8 cellular contexts compared by ENCODE assay signal in the genomic region with DNA sequence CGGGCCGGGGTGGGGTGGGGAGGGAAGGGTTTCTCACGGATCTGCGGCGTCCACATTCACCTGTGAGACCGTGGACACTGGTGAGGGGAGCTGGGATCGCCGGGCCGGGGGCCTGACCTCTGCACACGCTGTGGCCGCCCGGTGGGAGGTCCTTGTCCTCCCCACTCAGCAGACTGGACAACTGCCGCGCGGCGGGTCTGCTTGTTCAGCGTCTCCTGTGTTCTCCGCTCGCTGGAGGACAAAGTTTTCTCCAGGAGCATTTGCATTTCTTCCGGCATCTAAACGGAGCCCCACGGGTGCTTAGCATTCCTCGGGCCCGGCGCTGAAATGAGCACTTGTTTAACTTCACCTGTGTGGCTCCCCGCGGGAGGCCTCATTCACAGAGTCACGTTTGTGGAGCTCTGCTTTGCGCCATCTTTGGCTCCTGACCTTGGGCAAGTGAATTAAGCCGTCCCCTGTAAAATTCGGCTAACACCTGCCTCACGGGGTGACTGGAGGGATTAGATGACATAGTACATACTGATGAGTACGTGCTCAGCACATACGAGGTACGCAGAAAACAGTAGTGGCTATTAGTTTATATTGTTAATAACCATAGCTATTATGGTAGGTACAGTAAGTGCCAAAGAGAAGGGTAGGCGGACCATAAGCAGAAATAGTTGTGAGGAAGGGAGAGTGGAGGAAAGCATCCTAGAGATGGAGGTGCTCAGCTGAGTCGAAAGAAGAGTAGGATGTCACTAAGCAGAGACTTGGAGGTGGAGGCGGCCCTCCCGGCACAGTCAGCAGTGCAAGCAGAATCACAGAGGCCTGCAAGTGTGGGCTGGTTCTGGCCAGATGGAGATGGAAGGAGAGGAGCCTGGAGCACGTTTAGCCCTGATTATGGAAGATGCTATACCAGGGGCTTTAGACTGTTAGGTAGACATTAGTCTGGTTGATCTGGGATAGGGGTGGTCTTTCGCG. TPM values are rescaled to one million over a fixed set of nuclear protein-coding genes. Genes with fewer than 3 reads are reported as not detected.
DNase-seq lines count a peak whose midpoint lies in the region; ATAC-seq lines count a peak whose summit lies in the region.

No MANE protein-coding gene starts in this region.

- H2BK120ac ChIP-seq in trophoblast cell (ENCODE audit: insufficient read depth, low read length, poor library complexity) = no peak overlapping the region

- peak overlapping the region; percentile 61 for H3K27ac ChIP-seq in trophoblast cell (ENCODE audit: low read depth, low read length)

- peak overlapping the region; percentile 93 for H3K9ac ChIP-seq in trophoblast cell (ENCODE audit: low read length)

- ATAC-seq in HG03066 (IDR thresholded peaks at IDR 0.05; ENCODE audit: low read depth, unreplicated experiment) (peak; percentile 6), GM21529 (IDR thresholded peaks at IDR 0.05; ENCODE audit: unreplicated experiment) (no peak), HG02840 (IDR thresholded peaks at IDR 0.05; ENCODE audit: low FRiP score, unreplicated experiment) (no peak)

- H3K23ac ChIP-seq in trophoblast cell (ENCODE audit: low read length) = no peak overlapping the region

- H3K4me2 ChIP-seq in trophoblast cell (ENCODE audit: low read length) = peak overlapping the region; percentile 90

- peak overlapping the region; percentile 83 for H3K14ac ChIP-seq in trophoblast cell (ENCODE audit: low read length)

- H3K9me3 ChIP-seq in trophoblast cell (ENCODE audit: insufficient read depth, low read depth, low read length) = no peaks in the 10 kb centered on the region

- H3K79me2 ChIP-seq in trophoblast cell (ENCODE audit: control insufficient read depth, insufficient read depth, low read length, poor library complexity) = peaks cover 13% of the 10 kb centered on the region

- intact Hi-C loops in head of caudate nucleus (cut with DNase I) = loop anchor here (10.0 kb wide), 1 partner anchor 342 kb away; no protein-coding TSS in a partner anchor

- peak overlapping the region; percentile 55 for H4K12ac ChIP-seq in trophoblast cell (ENCODE audit: low read depth, low read length)

- no peaks in the 10 kb centered on the region for H3K27me3 ChIP-seq in trophoblast cell (ENCODE audit: insufficient read depth, low read length)

- H4K8ac ChIP-seq in trophoblast cell (ENCODE audit: low read depth, low read length) = peak overlapping the region; percentile 94

- H3K4ac ChIP-seq in trophoblast cell (ENCODE audit: low read depth, low read length) = peak overlapping the region; percentile 89

- H2BK12ac ChIP-seq in trophoblast cell (ENCODE audit: low read length) = no peak overlapping the region

- WGBS in trophoblast cell (ENCODE audit: extremely low coverage, insufficient coverage, insufficient read length) = no CpG with 5 or more reads among the region's 42 CpGs

- peak overlapping the region; percentile 89 for H2AFZ ChIP-seq in trophoblast cell (ENCODE audit: insufficient read depth, low read length, poor library complexity)

- no peak overlapping the region for H2AK5ac ChIP-seq in trophoblast cell (ENCODE audit: low read length)

- H3K36me3 ChIP-seq in trophoblast cell (ENCODE audit: control insufficient read depth in 1 of 2, insufficient read depth in 2 of 2, low read length in 2 of 2) = peaks cover 32 to 43% of the 10 kb centered on the region in 2 experiments

- peak overlapping the region; percentile 93 for H4K91ac ChIP-seq in trophoblast cell (ENCODE audit: low read depth, low read length)

- peak overlapping the region; percentile 47 for H3K18ac ChIP-seq in trophoblast cell (ENCODE audit: low read length)

- peak overlapping the region; percentile 35 for H2BK5ac ChIP-seq in trophoblast cell (ENCODE audit: low read depth, low read length, poor library complexity)

- peak overlapping the region; percentile 83 for H3K4me3 ChIP-seq in trophoblast cell (ENCODE audit: low read depth, low read length)

- H3K79me1 ChIP-seq in trophoblast cell (ENCODE audit: low read length) = peaks cover 11% of the 10 kb centered on the region

- H3K4me1 ChIP-seq in trophoblast cell (ENCODE audit: control insufficient read depth in 1 of 2, insufficient read depth in 2 of 2, low read length in 2 of 2) = peaks cover 6 to 7% of the 10 kb centered on the region in 2 experiments

- DNase-seq in ELR (ENCODE audit: low read depth) = peak; percentile 44
- DNase-seq in activated CD8-positive, alpha-beta memory T cell treated with anti-CD3 and anti-CD28 coated beads, Interleukin-2, amount 50 U/mL, for 48 hours = peak; percentile 62
- DNase-seq in head of caudate nucleus = peak in 35 of 42 donors; percentile 15 to 82 (median 57)
- DNase-seq in trophoblast cell = peak in 1 of 2 donors; percentile 37
- no peak for DNase-seq in D341Med (ENCODE audit: low spot score)

RNA-seq across cellular contexts. Expression of gene TRMU, which starts 0.9 kb away (rescaled TPM):
- 28.5 TPM in 2 replicates for polyA plus RNA-seq in trophoblast cell (2013)

RNA-seq across cellular contexts. Expression of gene GTSE1, which starts 39.7 kb away (rescaled TPM):
- 20.9 and 23.5 TPM in 2 replicates for polyA plus RNA-seq in trophoblast cell (2013)
